1 cellular context compared by ENCODE assay signal in the genomic region with DNA sequence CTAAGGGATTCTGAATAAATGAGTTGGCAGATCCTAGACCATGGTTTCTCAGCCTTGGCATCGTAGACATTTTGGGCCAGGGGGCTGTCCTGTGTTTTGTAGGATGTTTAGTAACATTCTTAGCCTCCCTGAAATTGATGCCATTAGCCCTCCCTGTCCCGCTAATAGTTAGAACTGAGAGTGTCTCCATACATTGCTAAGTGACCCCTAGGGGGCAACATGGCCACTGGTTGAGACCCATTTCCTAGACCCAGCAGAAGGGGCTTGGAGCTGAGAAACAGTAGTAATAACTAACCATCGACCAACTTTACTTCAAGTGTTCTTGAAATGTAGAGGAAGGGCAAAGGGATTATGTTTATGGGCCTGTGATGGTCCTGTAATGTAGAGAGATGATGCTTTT.
TF ChIP-seq lines count a peak whose summit lies in the region.

No MANE protein-coding gene starts in this region.

TF ChIP-seq in HEK293T, 16 proteins besides CTCF, POLR2A, EP300 and RAD21 (continued from another document):
- no peak for TF ChIP-seq ARNT (IDR thresholded peaks at IDR 0.05)
- no peak for TF ChIP-seq NFRKB (IDR thresholded peaks at IDR 0.05)
